8 cellular contexts compared by ENCODE assay signal in genomic region chr11:78139422-78140391, GRCh38. TPM values are rescaled to one million over a fixed set of nuclear protein-coding genes. Genes with fewer than 3 reads are reported as not detected.
A peak's percentile ranks its signal among the peaks of the same experiment; 100 is the strongest.
DNase-seq lines count a peak whose midpoint lies in the region; ATAC-seq and TF ChIP-seq lines count a peak whose summit lies in the region.

ALG8 (minus strand) TSS chr11:78139626; CDS start chr11:78139588, 38 bp downstream.

- TF ChIP-seq CTCF in AG04449 (IDR thresholded peaks at IDR 0.05; ENCODE audit: insufficient read depth, low read length, missing control alignments), result no peak
- no peak for TF ChIP-seq CTCF in WTC11 (IDR thresholded peaks at IDR 0.05)
- TF ChIP-seq CTCF in cardiac fibroblast (IDR thresholded peaks at IDR 0.05; ENCODE audit: low read depth, low read length), result no peak
- TF ChIP-seq CTCF in spleen (IDR thresholded peaks at IDR 0.05 in 8 of 11, conservative IDR thresholded peaks at IDR 0.05 in 3 of 11), result peak in 1 of 11 experiments; percentile 34

- H3K9me3 ChIP-seq in spleen, result no peaks in the 10 kb centered on the region

- peak within 1 kb of the TSS; percentile 79 for H3K4me3 ChIP-seq in AG04449 (ENCODE audit: low read depth, low read length)
- peak within 1 kb of the TSS; percentile 76 to 89 for H3K4me3 ChIP-seq in cardiac fibroblast (replicated peaks in 1 of 2; ENCODE audit: low read depth in 2 of 2, low read length in 2 of 2)
- H3K4me3 ChIP-seq in spleen, result peak within 1 kb of the TSS; percentile 63 to 86 (median 79)

- H3K4me1 ChIP-seq in spleen, result peaks cover 11 to 47% (median 25%) of the 10 kb centered on the region in 6 donors

- intact Hi-C loops in spleen (cut with DNase I; ENCODE audit: low total_unique reads), result no loop called here

- CTCF ChIA-PET in AG04449 (lab: Yijun Ruan, JAX) (interaction anchor here (0.6 to 2.3 kb wide), 6 partner anchors 11 to 427 kb away, joined by 3 to 14 read pairs (median 4); no protein-coding TSS in a partner anchor), WTC11 (lab: Charles Lee) (interaction anchor here (0.5 to 1.5 kb wide), 5 partner anchors 48 to 666 kb away, joined by 3 to 6 read pairs (median 3); partner anchors contain the start of gene KCTD21)

- DNase-seq in AG04449 (ENCODE audit: low read depth, low spot score) (peak; percentile 74), NCI-H2227 treated with DMSO at 0.1 percent for 48 hours (lab: John Stamatoyannopoulos, UW) (peak; percentile 96), WTC11 (ENCODE audit: low spot score) (peak; percentile 96), cardiac fibroblast (ENCODE audit: low read depth in 2 of 2) (peak; percentile 95 to 97), iPS-NIHi7 (ENCODE audit: extremely low spot score) (peak; percentile 100), spleen (peak; percentile 99)

- peaks cover 44% of the 10 kb centered on the region for H3K36me3 Mint-ChIP-seq in WTC11

- H3K27me3 ChIP-seq in spleen (replicated peaks in 1 of 7), result no peaks in the 10 kb centered on the region

- POLR2A ChIA-PET in AG04449 (lab: Yijun Ruan, JAX), result interaction anchor here (0.6 to 1.4 kb wide), 4 partner anchors 9 to 277 kb away, joined by 3 to 5 read pairs (median 4); partner anchors contain the start of genes KCTD21, NDUFC2 and USP35
- POLR2A ChIA-PET in WTC11 (lab: Charles Lee), result interaction anchor here (0.6 to 1.6 kb wide), 7 partner anchors 21 to 236 kb away, joined by 3 to 9 read pairs (median 3); partner anchors contain the start of genes INTS4, KCTD21 and USP35

- 3 to 7% (median 4%) methylated on average over 39 to 52 of the region's 52 CpGs for WGBS in spleen, 5 donors

- ATAC-seq in GM18907 (IDR thresholded peaks at IDR 0.05; ENCODE audit: unreplicated experiment), result peak; percentile 91
- ATAC-seq in HG03159 (IDR thresholded peaks at IDR 0.05; ENCODE audit: unreplicated experiment), result peak; percentile 93
- ATAC-seq in WTC11, result peak; percentile 97

- H3K4me1 Mint-ChIP-seq in WTC11, result peaks cover 17% of the 10 kb centered on the region

- H3K27ac ChIP-seq in spleen, result peak within 1 kb of the TSS; percentile 73 to 90 (median 82)

- peak in 2 of 3 donors; percentile 12 to 63 for TF ChIP-seq POLR2A in spleen (IDR thresholded peaks at IDR 0.05)

- H3K4me3 Mint-ChIP-seq in WTC11, result peak within 1 kb of the TSS; percentile 88

- H3K9me3 Mint-ChIP-seq in WTC11, result peaks cover 3% of the 10 kb centered on the region; the same call in 1 of the 2 replicates

- no peaks in the 10 kb centered on the region; the same call in 1 of the 2 replicates for H3K27me3 Mint-ChIP-seq in WTC11 (ENCODE audit: low read depth)

- H3K36me3 ChIP-seq in spleen, result peaks cover 0 to 29% (median 0%) of the 10 kb centered on the region in 6 donors

- H3K27ac Mint-ChIP-seq in WTC11, result peak within 1 kb of the TSS; percentile 98

TF ChIP-seq in WTC11, 78 proteins besides CTCF, POLR2A, EP300 and RAD21 (continues in another document):
- TF ChIP-seq, protein P1, sequence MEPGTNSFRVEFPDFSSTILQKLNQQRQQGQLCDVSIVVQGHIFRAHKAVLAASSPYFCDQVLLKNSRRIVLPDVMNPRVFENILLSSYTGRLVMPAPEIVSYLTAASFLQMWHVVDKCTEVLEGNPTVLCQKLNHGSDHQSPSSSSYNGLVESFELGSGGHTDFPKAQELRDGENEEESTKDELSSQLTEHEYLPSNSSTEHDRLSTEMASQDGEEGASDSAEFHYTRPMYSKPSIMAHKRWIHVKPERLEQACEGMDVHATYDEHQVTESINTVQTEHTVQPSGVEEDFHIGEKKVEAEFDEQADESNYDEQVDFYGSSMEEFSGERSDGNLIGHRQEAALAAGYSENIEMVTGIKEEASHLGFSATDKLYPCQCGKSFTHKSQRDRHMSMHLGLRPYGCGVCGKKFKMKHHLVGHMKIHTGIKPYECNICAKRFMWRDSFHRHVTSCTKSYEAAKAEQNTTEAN (CRISPR knock-in tag; IDR thresholded peaks at IDR 0.05), result 0 out of 2 replicates have a peak, but pooled peaks have one; percentile 50
- no peak for TF ChIP-seq CREB1 (CRISPR knock-in tag; IDR thresholded peaks at IDR 0.05)
- TF ChIP-seq ZBTB21 (CRISPR knock-in tag; IDR thresholded peaks at IDR 0.05; ENCODE audit: borderline replicate concordance), result 0 out of 2 replicates have a peak, but pooled peaks have one; percentile 49
- TF ChIP-seq FOXK1 (CRISPR knock-in tag; IDR thresholded peaks at IDR 0.05), result peak; percentile 91
- TF ChIP-seq JUN (CRISPR knock-in tag; IDR thresholded peaks at IDR 0.05), result 0 out of 2 replicates have a peak, but pooled peaks have one; percentile 40
- TF ChIP-seq, protein P2, sequence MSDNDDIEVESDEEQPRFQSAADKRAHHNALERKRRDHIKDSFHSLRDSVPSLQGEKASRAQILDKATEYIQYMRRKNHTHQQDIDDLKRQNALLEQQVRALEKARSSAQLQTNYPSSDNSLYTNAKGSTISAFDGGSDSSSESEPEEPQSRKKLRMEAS (CRISPR knock-in tag; IDR thresholded peaks at IDR 0.05), result peak; percentile 97
- TF ChIP-seq SP1 (CRISPR knock-in tag; conservative IDR thresholded peaks at IDR 0.05), result peak; percentile 86
- peak; percentile 79; the same call in 1 of the 2 replicates for TF ChIP-seq ZNF232 (CRISPR knock-in tag; IDR thresholded peaks at IDR 0.05)
- peak; percentile 82; the same call in 1 of the 2 replicates for TF ChIP-seq FOXP1 (CRISPR knock-in tag; IDR thresholded peaks at IDR 0.05; ENCODE audit: borderline replicate concordance)
- peak; percentile 84 for TF ChIP-seq GABPB1 (CRISPR knock-in tag; IDR thresholded peaks at IDR 0.05)
- peak; percentile 72; the same call in 1 of the 2 replicates for TF ChIP-seq ATF1 (CRISPR knock-in tag; IDR thresholded peaks at IDR 0.05)
- no peak for TF ChIP-seq ZNF263 (CRISPR knock-in tag; IDR thresholded peaks at IDR 0.05; ENCODE audit: low read depth)
- TF ChIP-seq TCF7 (CRISPR knock-in tag; IDR thresholded peaks at IDR 0.05; ENCODE audit: low read depth), result peak; percentile 71; the same call in 1 of the 2 replicates
- TF ChIP-seq RELA (CRISPR knock-in tag; IDR thresholded peaks at IDR 0.05; ENCODE audit: borderline replicate concordance), result no peak
- TF ChIP-seq JAZF1 (CRISPR knock-in tag; IDR thresholded peaks at IDR 0.05), result no peak
- peak; percentile 47; the same call in 1 of the 2 replicates for TF ChIP-seq FOXJ3 (CRISPR knock-in tag; IDR thresholded peaks at IDR 0.05; ENCODE audit: borderline replicate concordance)
- no peak for TF ChIP-seq IRF2 (CRISPR knock-in tag; IDR thresholded peaks at IDR 0.05; ENCODE audit: borderline replicate concordance, low read depth)
- TF ChIP-seq, protein P3, sequence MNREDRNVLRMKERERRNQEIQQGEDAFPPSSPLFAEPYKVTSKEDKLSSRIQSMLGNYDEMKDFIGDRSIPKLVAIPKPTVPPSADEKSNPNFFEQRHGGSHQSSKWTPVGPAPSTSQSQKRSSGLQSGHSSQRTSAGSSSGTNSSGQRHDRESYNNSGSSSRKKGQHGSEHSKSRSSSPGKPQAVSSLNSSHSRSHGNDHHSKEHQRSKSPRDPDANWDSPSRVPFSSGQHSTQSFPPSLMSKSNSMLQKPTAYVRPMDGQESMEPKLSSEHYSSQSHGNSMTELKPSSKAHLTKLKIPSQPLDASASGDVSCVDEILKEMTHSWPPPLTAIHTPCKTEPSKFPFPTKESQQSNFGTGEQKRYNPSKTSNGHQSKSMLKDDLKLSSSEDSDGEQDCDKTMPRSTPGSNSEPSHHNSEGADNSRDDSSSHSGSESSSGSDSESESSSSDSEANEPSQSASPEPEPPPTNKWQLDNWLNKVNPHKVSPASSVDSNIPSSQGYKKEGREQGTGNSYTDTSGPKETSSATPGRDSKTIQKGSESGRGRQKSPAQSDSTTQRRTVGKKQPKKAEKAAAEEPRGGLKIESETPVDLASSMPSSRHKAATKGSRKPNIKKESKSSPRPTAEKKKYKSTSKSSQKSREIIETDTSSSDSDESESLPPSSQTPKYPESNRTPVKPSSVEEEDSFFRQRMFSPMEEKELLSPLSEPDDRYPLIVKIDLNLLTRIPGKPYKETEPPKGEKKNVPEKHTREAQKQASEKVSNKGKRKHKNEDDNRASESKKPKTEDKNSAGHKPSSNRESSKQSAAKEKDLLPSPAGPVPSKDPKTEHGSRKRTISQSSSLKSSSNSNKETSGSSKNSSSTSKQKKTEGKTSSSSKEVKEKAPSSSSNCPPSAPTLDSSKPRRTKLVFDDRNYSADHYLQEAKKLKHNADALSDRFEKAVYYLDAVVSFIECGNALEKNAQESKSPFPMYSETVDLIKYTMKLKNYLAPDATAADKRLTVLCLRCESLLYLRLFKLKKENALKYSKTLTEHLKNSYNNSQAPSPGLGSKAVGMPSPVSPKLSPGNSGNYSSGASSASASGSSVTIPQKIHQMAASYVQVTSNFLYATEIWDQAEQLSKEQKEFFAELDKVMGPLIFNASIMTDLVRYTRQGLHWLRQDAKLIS (CRISPR knock-in tag; IDR thresholded peaks at IDR 0.05; ENCODE audit: borderline replicate concordance), result peak; percentile 88; the same call in 1 of the 2 replicates
- TF ChIP-seq, protein P4, sequence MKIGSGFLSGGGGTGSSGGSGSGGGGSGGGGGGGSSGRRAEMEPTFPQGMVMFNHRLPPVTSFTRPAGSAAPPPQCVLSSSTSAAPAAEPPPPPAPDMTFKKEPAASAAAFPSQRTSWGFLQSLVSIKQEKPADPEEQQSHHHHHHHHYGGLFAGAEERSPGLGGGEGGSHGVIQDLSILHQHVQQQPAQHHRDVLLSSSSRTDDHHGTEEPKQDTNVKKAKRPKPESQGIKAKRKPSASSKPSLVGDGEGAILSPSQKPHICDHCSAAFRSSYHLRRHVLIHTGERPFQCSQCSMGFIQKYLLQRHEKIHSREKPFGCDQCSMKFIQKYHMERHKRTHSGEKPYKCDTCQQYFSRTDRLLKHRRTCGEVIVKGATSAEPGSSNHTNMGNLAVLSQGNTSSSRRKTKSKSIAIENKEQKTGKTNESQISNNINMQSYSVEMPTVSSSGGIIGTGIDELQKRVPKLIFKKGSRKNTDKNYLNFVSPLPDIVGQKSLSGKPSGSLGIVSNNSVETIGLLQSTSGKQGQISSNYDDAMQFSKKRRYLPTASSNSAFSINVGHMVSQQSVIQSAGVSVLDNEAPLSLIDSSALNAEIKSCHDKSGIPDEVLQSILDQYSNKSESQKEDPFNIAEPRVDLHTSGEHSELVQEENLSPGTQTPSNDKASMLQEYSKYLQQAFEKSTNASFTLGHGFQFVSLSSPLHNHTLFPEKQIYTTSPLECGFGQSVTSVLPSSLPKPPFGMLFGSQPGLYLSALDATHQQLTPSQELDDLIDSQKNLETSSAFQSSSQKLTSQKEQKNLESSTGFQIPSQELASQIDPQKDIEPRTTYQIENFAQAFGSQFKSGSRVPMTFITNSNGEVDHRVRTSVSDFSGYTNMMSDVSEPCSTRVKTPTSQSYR (CRISPR knock-in tag; IDR thresholded peaks at IDR 0.05), result peak; percentile 51
- peak; percentile 76 for TF ChIP-seq TP53 (CRISPR knock-in tag; IDR thresholded peaks at IDR 0.05)
- TF ChIP-seq ZNF423 (CRISPR knock-in tag; IDR thresholded peaks at IDR 0.05), result no peak

RNA-seq across cellular contexts. Expression of gene ALG8, which starts in this region (rescaled TPM):
- total RNA-seq in WTC11 (2021) (63.8 to 72.2 TPM (median 67.2 TPM) in 3 replicates), spleen (10 to 100 TPM; 17.4 to 35.7 (median 29.3) TPM)
- 10 to 100 TPM; 30.7 to 34.0 (median 32.7) TPM for polyA plus RNA-seq in spleen

Comparison
In these comparisons a context has a peak if more than half of its experiments do, and no peak if none do; other contexts are left out.
1. Peak in every context shown above with its lines: DNase-seq, ATAC-seq, H3K4me3 ChIP-seq and H3K27ac ChIP-seq.